ENCODE assay signal across 1 cellular context in genomic region chr7:150824379-150825177, GRCh38.
TF ChIP-seq lines count a peak whose summit lies in the region.

No MANE protein-coding gene starts in this region.

TF ChIP-seq in K562, 482 proteins besides CTCF, POLR2A, EP300 and RAD21 (continued from another document):
- TF ChIP-seq RREB1 (CRISPR knock-in tag; IDR thresholded peaks at IDR 0.05) (no peak), RNF219 (CRISPR knock-in tag; IDR thresholded peaks at IDR 0.05) (no peak), BDP1 (IDR thresholded peaks at IDR 0.05; ENCODE audit: insufficient read depth, insufficient read length) (no peak), ZFX (CRISPR knock-in tag; IDR thresholded peaks at IDR 0.05) (no peak), TBP (optimal IDR thresholded peaks at IDR 0.05; ENCODE audit: low read depth, low read length) (no peak), ZBTB33 (CRISPR knock-in tag; IDR thresholded peaks at IDR 0.05) (peak; percentile 87), ZNF740 (CRISPR knock-in tag; IDR thresholded peaks at IDR 0.05) (0 out of 2 replicates have a peak, but pooled peaks have one; percentile 33), ZNF740 (tag; IDR thresholded peaks at IDR 0.05) (0 out of 4 replicates have a peak, but pooled peaks have one; percentile 20 to 57), NFIX (CRISPR knock-in tag; IDR thresholded peaks at IDR 0.05; ENCODE audit: low read depth) (no peak), DLX4 (CRISPR knock-in tag; IDR thresholded peaks at IDR 0.05) (no peak)
TF ChIP-seq in K562: peak in this region for 44.
